1 cellular context compared by ENCODE assay signal in the genomic region with DNA sequence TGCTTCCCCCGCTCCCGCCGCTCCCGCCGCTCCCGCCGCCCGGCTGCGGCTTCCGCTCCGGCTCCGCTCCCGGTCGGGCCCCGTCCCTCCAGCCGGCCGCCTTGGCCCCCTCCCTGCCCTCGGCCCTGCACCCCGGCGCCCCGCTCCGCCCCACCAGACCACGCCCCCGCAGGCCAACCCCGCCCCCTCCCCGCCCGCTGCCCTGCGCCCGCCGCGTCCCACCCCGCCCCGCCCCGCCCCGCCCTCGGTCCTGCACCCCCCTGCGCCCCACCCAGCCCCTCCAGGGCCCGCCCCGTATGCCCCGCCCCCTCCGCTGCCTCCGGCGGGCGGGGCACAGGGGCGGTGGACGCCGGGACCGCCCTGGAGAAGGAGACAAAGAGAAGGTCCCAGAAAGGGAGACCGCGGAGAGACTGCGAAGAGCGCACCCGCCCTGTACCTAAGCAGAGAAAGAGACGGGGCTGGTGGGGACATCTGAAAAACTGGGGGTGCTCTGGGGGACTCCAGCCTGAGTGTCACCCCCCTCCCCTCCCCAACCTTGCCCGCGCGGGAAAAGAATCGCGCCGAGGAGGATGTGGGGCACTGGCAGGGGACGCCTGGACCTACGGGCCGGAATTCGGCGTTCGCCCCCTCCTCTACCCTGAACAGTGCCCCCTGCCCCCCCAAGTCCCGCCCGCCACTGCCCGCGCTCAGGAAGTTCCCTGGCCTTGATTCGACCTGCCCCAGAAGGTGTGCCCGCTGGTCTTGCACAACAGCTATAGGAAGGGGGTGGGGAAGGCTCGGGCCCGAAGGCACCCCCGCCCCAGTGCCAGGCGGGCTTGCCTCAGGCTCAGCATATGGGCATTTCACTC.
TF ChIP-seq lines count a peak whose summit lies in the region.

No MANE protein-coding gene starts in this region.

TF ChIP-seq in K562, 482 proteins besides CTCF, POLR2A, EP300 and RAD21 (continued from another document and continues in another):
- no peak for TF ChIP-seq ZNF318 (IDR thresholded peaks at IDR 0.05; ENCODE audit: borderline replicate concordance in 1 of 2, low read depth in 1 of 2)
- TF ChIP-seq, protein P1, sequence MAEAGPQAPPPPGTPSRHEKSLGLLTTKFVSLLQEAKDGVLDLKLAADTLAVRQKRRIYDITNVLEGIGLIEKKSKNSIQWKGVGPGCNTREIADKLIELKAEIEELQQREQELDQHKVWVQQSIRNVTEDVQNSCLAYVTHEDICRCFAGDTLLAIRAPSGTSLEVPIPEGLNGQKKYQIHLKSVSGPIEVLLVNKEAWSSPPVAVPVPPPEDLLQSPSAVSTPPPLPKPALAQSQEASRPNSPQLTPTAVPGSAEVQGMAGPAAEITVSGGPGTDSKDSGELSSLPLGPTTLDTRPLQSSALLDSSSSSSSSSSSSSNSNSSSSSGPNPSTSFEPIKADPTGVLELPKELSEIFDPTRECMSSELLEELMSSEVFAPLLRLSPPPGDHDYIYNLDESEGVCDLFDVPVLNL (CRISPR knock-in tag; IDR thresholded peaks at IDR 0.05; ENCODE audit: low read depth): no peak
- no peak for TF ChIP-seq WHSC1 (IDR thresholded peaks at IDR 0.05; ENCODE audit: low read length)
- TF ChIP-seq, protein P2, sequence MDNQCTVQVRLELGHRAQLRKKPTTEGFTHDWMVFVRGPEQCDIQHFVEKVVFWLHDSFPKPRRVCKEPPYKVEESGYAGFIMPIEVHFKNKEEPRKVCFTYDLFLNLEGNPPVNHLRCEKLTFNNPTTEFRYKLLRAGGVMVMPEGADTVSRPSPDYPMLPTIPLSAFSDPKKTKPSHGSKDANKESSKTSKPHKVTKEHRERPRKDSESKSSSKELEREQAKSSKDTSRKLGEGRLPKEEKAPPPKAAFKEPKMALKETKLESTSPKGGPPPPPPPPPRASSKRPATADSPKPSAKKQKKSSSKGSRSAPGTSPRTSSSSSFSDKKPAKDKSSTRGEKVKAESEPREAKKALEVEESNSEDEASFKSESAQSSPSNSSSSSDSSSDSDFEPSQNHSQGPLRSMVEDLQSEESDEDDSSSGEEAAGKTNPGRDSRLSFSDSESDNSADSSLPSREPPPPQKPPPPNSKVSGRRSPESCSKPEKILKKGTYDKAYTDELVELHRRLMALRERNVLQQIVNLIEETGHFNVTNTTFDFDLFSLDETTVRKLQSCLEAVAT (IDR thresholded peaks at IDR 0.05): no peak
- TF ChIP-seq ZNF589 (CRISPR knock-in tag; IDR thresholded peaks at IDR 0.05; ENCODE audit: low read depth): no peak
- no peak for TF ChIP-seq TRIM28 (IDR thresholded peaks at IDR 0.05)
- TF ChIP-seq TEAD4 (IDR thresholded peaks at IDR 0.05; ENCODE audit: low read length): no peak
- no peak for TF ChIP-seq TEAD4 (CRISPR knock-in tag; IDR thresholded peaks at IDR 0.05; ENCODE audit: borderline replicate concordance)
- no peak for TF ChIP-seq ARID2 (IDR thresholded peaks at IDR 0.05)
- no peak for TF ChIP-seq CBX3 (IDR thresholded peaks at IDR 0.05; ENCODE audit: borderline replicate concordance in 1 of 2, low read length in 2 of 2)
- no peak for TF ChIP-seq ZNF436 (CRISPR knock-in tag; IDR thresholded peaks at IDR 0.05)
- TF ChIP-seq CBX8 (IDR thresholded peaks at IDR 0.05; ENCODE audit: borderline replicate concordance, extremely low read depth, low read depth, low read length, poor library complexity, severe bottlenecking): no peak
- peak in 1 of 2 experiments; percentile 29; a peak in 1 of 4 replicates for TF ChIP-seq SIN3A (IDR thresholded peaks at IDR 0.05; ENCODE audit: borderline replicate concordance in 2 of 2, control insufficient read depth in 1 of 2, low read depth in 2 of 2, low read length in 2 of 2)
- TF ChIP-seq, protein P3, sequence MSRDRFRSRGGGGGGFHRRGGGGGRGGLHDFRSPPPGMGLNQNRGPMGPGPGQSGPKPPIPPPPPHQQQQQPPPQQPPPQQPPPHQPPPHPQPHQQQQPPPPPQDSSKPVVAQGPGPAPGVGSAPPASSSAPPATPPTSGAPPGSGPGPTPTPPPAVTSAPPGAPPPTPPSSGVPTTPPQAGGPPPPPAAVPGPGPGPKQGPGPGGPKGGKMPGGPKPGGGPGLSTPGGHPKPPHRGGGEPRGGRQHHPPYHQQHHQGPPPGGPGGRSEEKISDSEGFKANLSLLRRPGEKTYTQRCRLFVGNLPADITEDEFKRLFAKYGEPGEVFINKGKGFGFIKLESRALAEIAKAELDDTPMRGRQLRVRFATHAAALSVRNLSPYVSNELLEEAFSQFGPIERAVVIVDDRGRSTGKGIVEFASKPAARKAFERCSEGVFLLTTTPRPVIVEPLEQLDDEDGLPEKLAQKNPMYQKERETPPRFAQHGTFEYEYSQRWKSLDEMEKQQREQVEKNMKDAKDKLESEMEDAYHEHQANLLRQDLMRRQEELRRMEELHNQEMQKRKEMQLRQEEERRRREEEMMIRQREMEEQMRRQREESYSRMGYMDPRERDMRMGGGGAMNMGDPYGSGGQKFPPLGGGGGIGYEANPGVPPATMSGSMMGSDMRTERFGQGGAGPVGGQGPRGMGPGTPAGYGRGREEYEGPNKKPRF (IDR thresholded peaks at IDR 0.05; ENCODE audit: low read depth, low read length): no peak
- no peak for TF ChIP-seq CHD1 (IDR thresholded peaks at IDR 0.05; ENCODE audit: low read length)
- no peak for TF ChIP-seq BRD9 (IDR thresholded peaks at IDR 0.05; ENCODE audit: low read depth, partially characterized antibody)
- no peak for TF ChIP-seq XRCC4 (IDR thresholded peaks at IDR 0.05; ENCODE audit: extremely low read depth, insufficient read depth, insufficient read length)
- TF ChIP-seq ZNF121 (CRISPR knock-in tag; conservative IDR thresholded peaks at IDR 0.05): no peak
- no peak for TF ChIP-seq GATA2 (CRISPR knock-in tag; IDR thresholded peaks at IDR 0.05)
- no peak for TF ChIP-seq RFX7 (CRISPR knock-in tag; IDR thresholded peaks at IDR 0.05)
- TF ChIP-seq TRIM24 (IDR thresholded peaks at IDR 0.05): no peak
- TF ChIP-seq VEZF1 (CRISPR knock-in tag; IDR thresholded peaks at IDR 0.05): peak; percentile 97
- no peak for TF ChIP-seq ZNF232 (CRISPR knock-in tag; IDR thresholded peaks at IDR 0.05)
- no peak for TF ChIP-seq KLF6 (CRISPR knock-in tag; IDR thresholded peaks at IDR 0.05; ENCODE audit: borderline replicate concordance)
- TF ChIP-seq ZNF280B (CRISPR knock-in tag; IDR thresholded peaks at IDR 0.05): no peak
- TF ChIP-seq ARNT (IDR thresholded peaks at IDR 0.05): no peak
- no peak for TF ChIP-seq XRCC3 (IDR thresholded peaks at IDR 0.05)
- TF ChIP-seq MCM5 (IDR thresholded peaks at IDR 0.05; ENCODE audit: low read depth): no peak
- TF ChIP-seq, protein P4, sequence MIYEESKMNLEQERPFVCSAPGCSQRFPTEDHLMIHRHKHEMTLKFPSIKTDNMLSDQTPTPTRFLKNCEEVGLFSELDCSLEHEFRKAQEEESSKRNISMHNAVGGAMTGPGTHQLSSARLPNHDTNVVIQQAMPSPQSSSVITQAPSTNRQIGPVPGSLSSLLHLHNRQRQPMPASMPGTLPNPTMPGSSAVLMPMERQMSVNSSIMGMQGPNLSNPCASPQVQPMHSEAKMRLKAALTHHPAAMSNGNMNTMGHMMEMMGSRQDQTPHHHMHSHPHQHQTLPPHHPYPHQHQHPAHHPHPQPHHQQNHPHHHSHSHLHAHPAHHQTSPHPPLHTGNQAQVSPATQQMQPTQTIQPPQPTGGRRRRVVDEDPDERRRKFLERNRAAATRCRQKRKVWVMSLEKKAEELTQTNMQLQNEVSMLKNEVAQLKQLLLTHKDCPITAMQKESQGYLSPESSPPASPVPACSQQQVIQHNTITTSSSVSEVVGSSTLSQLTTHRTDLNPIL (CRISPR knock-in tag; IDR thresholded peaks at IDR 0.05): no peak
- TF ChIP-seq GTF2E2 (tag; IDR thresholded peaks at IDR 0.05): no peak
- no peak for TF ChIP-seq FIP1L1 (IDR thresholded peaks at IDR 0.05; ENCODE audit: low read depth, low read length, poor library complexity, severe bottlenecking)
- TF ChIP-seq HDAC2 (IDR thresholded peaks at IDR 0.05): no peak
- no peak for TF ChIP-seq TCF3 (CRISPR knock-in tag; IDR thresholded peaks at IDR 0.05)
- no peak for TF ChIP-seq TCF7 (IDR thresholded peaks at IDR 0.05; ENCODE audit: borderline replicate concordance)
- no peak for TF ChIP-seq ZNF79 (CRISPR knock-in tag; IDR thresholded peaks at IDR 0.05; ENCODE audit: low read depth)
- no peak for TF ChIP-seq TAF7 (tag; IDR thresholded peaks at IDR 0.05)
- TF ChIP-seq TFAP4 (CRISPR knock-in tag; IDR thresholded peaks at IDR 0.05; ENCODE audit: borderline replicate concordance): peak; percentile 18; the same call in 1 of the 2 replicates
- TF ChIP-seq, protein P5, sequence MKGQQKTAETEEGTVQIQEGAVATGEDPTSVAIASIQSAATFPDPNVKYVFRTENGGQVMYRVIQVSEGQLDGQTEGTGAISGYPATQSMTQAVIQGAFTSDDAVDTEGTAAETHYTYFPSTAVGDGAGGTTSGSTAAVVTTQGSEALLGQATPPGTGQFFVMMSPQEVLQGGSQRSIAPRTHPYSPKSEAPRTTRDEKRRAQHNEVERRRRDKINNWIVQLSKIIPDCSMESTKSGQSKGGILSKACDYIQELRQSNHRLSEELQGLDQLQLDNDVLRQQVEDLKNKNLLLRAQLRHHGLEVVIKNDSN (CRISPR knock-in tag; IDR thresholded peaks at IDR 0.05): no peak
- TF ChIP-seq, protein P6, sequence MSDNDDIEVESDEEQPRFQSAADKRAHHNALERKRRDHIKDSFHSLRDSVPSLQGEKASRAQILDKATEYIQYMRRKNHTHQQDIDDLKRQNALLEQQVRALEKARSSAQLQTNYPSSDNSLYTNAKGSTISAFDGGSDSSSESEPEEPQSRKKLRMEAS (CRISPR knock-in tag; IDR thresholded peaks at IDR 0.05): no peak
